ENCODE assay signal across 22 cellular contexts in the genomic region with DNA sequence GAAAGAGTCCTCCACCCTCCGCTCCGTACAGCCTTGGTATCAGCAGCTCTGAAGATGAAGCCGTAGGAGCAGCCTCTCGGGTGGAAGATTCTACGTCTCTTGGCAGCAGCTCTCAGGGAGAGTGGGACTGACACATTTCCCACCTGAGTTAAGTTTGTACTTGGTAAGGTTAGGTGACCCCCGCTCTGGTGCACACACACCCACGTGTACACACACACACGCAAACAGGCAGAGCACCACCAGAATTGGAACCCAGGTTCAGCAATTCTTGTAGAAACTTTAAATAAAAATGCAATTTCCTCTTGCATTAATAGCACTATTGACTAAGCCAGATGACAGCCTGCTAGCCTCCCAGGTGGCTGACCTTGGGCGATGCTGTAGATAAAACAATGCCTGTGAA.
"Had no signal": no experiment of that assay in that cellular context is flagged by ENCODE, and none has a peak within 500 bp of the region (broad histone marks: within the 10 kb centered on the region; RNA-seq: fewer than 3 reads in every experiment).

No MANE protein-coding gene starts in this region.

- H3K4me1 ChIP-seq: foreskin keratinocyte, neural progenitor cell, transverse colon had no signal

- H3K27ac Mint-ChIP-seq: activated naive CD8-positive, alpha-beta T cell treated with anti-CD3 and anti-CD28 coated beads, Interleukin-2, amount 10 ng/mL, durations not matched to agents 7 days and 5 days; activated T-helper 2 cell treated with anti-CD3 and anti-CD28 coated beads, Interferon-gamma antibody, Interleukin-2, Interleukin-4, amounts not matched to agents 10 μg/mL and 5 μg/mL and 100 μg/mL, durations not matched to agents 14 hours and 24 hours and 36 hours; neural progenitor cell; progenitor cell of endocrine pancreas had no signal

- H3K36me3 ChIP-seq: neural progenitor cell, transverse colon had no signal

- DNase-seq: activated B cell treated with CpG ODN at 0.5 μM for 24 hours; activated CD4-positive, alpha-beta T cell treated with anti-CD3 and anti-CD28 coated beads for 4 hours; activated naive CD4-positive, alpha-beta T cell; activated naive CD8-positive, alpha-beta T cell treated with anti-CD3 and anti-CD28 coated beads, Interleukin-2, amount 10 ng/mL, durations not matched to agents 7 days and 5 days; activated T-cell treated with anti-CD3 and anti-CD28 coated beads, Interleukin-2, amount 50 U/mL, for 1 hour; amniotic stem cell; effector CD4-positive, alpha-beta T cell; foreskin keratinocyte; left lung; naive B cell; retina; spleen; stimulated activated CD4-positive, alpha-beta T cell treated with anti-CD3 and anti-CD28 coated beads, Interleukin-4, amount 100 ng/mL, for 1 hour; stimulated activated naive CD4-positive, alpha-beta T cell treated with Interleukin-2 at 50 U/mL for 16 hours; SW 1271; T-helper 17 cell; transverse colon had no signal

- ATAC-seq: foreskin keratinocyte, left lung, T-helper 17 cell had no signal

- H3K27me3 ChIP-seq: foreskin keratinocyte, left lung, neural progenitor cell, spleen, transverse colon had no signal

- H3K27me3 Mint-ChIP-seq: activated B cell treated with CpG ODN at 0.5 μM for 24 hours; activated naive CD8-positive, alpha-beta T cell treated with anti-CD3 and anti-CD28 coated beads, Interleukin-2, amount 10 ng/mL, durations not matched to agents 7 days and 5 days; naive B cell; progenitor cell of endocrine pancreas; T-helper 17 cell had no signal

- H3K4me3 ChIP-seq: left lung, lung, neural progenitor cell, spleen, transverse colon had no signal

- H3K9me3 ChIP-seq: left lung, spleen, transverse colon had no signal

- H3K9me3 Mint-ChIP-seq: activated B cell treated with CpG ODN at 0.5 μM for 24 hours; activated naive CD8-positive, alpha-beta T cell treated with anti-CD3 and anti-CD28 coated beads, Interleukin-2, amount 10 ng/mL, durations not matched to agents 7 days and 5 days; activated T-helper 2 cell treated with anti-CD3 and anti-CD28 coated beads, Interferon-gamma antibody, Interleukin-2, Interleukin-4, amounts not matched to agents 10 μg/mL and 5 μg/mL and 100 μg/mL, durations not matched to agents 14 hours and 24 hours and 36 hours had no signal

- H3K4me3 Mint-ChIP-seq: activated B cell treated with CpG ODN at 0.5 μM for 24 hours; activated naive CD8-positive, alpha-beta T cell treated with anti-CD3 and anti-CD28 coated beads, Interleukin-2, amount 10 ng/mL, durations not matched to agents 7 days and 5 days; naive B cell; neural progenitor cell; T-helper 17 cell had no signal

- H3K27ac ChIP-seq: foreskin keratinocyte, left lung, neural progenitor cell, spleen, transverse colon had no signal

- H3K36me3 Mint-ChIP-seq: neural progenitor cell had no signal

- FAIRE-seq: urothelium cell line had no signal
